8 cellular contexts compared by ENCODE assay signal in the genomic region with DNA sequence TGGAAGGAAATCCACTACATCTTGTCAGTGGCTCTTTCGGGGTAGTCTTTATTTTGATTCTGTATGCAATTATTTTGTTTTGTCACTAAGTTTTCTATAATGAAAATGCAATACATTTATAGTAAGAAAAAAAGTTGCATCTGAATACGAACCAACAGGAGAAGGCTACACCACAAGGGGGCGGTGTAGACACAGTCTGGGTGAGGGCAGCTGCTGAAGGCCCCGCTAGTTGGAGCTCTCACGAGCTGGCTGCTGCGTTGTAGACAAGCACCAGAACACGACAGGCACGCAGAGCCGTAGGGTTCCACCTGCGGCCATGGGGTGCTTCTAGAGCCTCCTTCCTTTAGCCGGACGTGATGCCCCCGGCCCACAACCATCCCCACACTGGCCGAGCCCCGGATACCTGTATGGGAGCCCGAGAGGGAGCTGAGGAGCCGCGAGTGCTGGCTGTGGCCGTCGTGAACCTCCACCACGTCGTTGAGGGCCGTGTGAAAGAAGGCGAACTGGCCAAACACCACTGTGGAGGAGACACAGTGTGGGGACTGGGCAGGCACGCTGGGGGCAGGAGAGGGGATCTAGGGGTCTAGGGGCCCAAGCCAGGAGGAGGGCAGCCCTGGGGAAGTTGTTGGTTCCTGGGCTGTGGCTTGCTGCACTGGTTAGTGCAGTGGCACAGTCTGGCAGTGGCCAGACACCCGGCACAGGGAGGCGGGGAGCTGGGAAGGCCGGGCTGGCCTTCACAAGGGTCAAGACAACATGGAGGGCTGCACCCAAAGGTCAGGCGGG.
DNase-seq lines count a peak whose midpoint lies in the region; ATAC-seq and TF ChIP-seq lines count a peak whose summit lies in the region.

No MANE protein-coding gene starts in this region.

- H3K9me2 ChIP-seq in OCI-LY1 (ENCODE audit: low read depth, low read length): no peaks in the 10 kb centered on the region

- no peak overlapping the region for H3K27ac ChIP-seq in OCI-LY1 (ENCODE audit: low read depth, low read length, poor library complexity, severe bottlenecking)

- no peak overlapping the region for H3K4me2 ChIP-seq in OCI-LY1 (ENCODE audit: low read length)

- H4K20me1 ChIP-seq in OCI-LY1 (ENCODE audit: insufficient read depth, low read length): no peaks in the 10 kb centered on the region

- no peaks in the 10 kb centered on the region for H3K79me2 ChIP-seq in OCI-LY1 (ENCODE audit: insufficient read depth, low read length)

- no peaks in the 10 kb centered on the region for H3K36me3 ChIP-seq in OCI-LY1 (ENCODE audit: insufficient read depth, low read length)

- DNase-seq in HuH-7 (ENCODE audit: low spot score) (peak; percentile 71), epithelial cell of esophagus (ENCODE audit: low read depth) (peak; percentile 85), mucosa of gallbladder (ENCODE audit: low spot score) (peak; percentile 92)
- peak; percentile 77 for DNase-seq in activated CD8-positive, alpha-beta memory T cell treated with anti-CD3 and anti-CD28 coated beads, Interleukin-2, amount 50 U/mL, for 24 hours (ENCODE audit: extremely low read depth)
- DNase-seq in stimulated activated CD8-positive, alpha-beta memory T cell treated with anti-CD3 and anti-CD28 coated beads, Interleukin-4, amount 100 ng/mL, for 48 hours: peak; percentile 96

- H3K4me3 ChIP-seq in OCI-LY1 (ENCODE audit: low read depth, low read length, poor library complexity, severe bottlenecking) (no peak overlapping the region), epithelial cell of esophagus (ENCODE audit: low read length) (no peak overlapping the region)

- no peaks in the 10 kb centered on the region for H3K27me3 ChIP-seq in OCI-LY1 (ENCODE audit: insufficient read depth, low read length)

- TF ChIP-seq CTCF in GM12872 (IDR thresholded peaks at IDR 0.05; ENCODE audit: insufficient read depth, low read depth, low read length) (peak; percentile 99), OCI-LY1 (IDR thresholded peaks at IDR 0.05; ENCODE audit: low read length) (peak; percentile 99), epithelial cell of esophagus (IDR thresholded peaks at IDR 0.05; ENCODE audit: insufficient read depth, low read depth, low read length, missing control alignments) (peak; percentile 100)

- no peaks in the 10 kb centered on the region for H3K4me1 ChIP-seq in OCI-LY1 (ENCODE audit: insufficient read depth, low read length, severe bottlenecking)

- no peak overlapping the region for H2AFZ ChIP-seq in OCI-LY1 (ENCODE audit: low read length)

- H3K9ac ChIP-seq in OCI-LY1 (ENCODE audit: low read length): no peak overlapping the region

- no peaks in the 10 kb centered on the region for H3K9me3 ChIP-seq in OCI-LY1 (ENCODE audit: low read length)

- no peaks in the 10 kb centered on the region for H3F3A ChIP-seq in OCI-LY1 (ENCODE audit: insufficient read depth, low read length)

- no peak for ATAC-seq in GM21447 (IDR thresholded peaks at IDR 0.05; ENCODE audit: unreplicated experiment)
